Comparison of ENCODE assay signal across 13 cellular contexts in genomic region chr17:66518108-66518507, GRCh38.
DNase-seq lines count a peak whose midpoint lies in the region; ATAC-seq, FAIRE-seq and TF ChIP-seq lines count a peak whose summit lies in the region.
"Had no signal": no experiment of that assay in that cellular context is flagged by ENCODE, and none has a peak within 500 bp of the region (broad histone marks: within the 10 kb centered on the region; RNA-seq: fewer than 3 reads in every experiment).

No MANE protein-coding gene starts in this region.

- no peak overlapping the region for H2AFZ ChIP-seq in SU-DHL-6 (ENCODE audit: low read depth, low read length, severe bottlenecking)

- no peaks in the 10 kb centered on the region for H3K9me2 ChIP-seq in SU-DHL-6 (replicated peaks; ENCODE audit: insufficient read depth, low read length)

- peaks cover 7% of the 10 kb centered on the region for H3K36me3 ChIP-seq in SU-DHL-6 (ENCODE audit: low read length)
- H3K36me3 ChIP-seq: left ventricle myocardium inferior had no signal

- no peaks in the 10 kb centered on the region for H3K9me3 Mint-ChIP-seq in activated naive CD4-positive, alpha-beta T cell treated with anti-CD3 and anti-CD28 coated beads, Interleukin-2, amount 10 ng/mL, durations not matched to agents 7 days and 5 days
- no peaks in the 10 kb centered on the region for H3K9me3 Mint-ChIP-seq in activated naive CD4-positive, alpha-beta T cell treated with anti-CD3 and anti-CD28 coated beads for 36 hours
- no peaks in the 10 kb centered on the region for H3K9me3 Mint-ChIP-seq in stimulated activated naive CD8-positive, alpha-beta T cell treated with anti-CD3 and anti-CD28 coated beads, Interleukin-15, amount 100 ng/mL, for 72 hours

- no peaks in the 10 kb centered on the region for H3K9me3 ChIP-seq in SU-DHL-6 (ENCODE audit: insufficient read depth, low read length)
- H3K9me3 ChIP-seq: Caco-2, left ventricle myocardium inferior had no signal

- H3K4me2 ChIP-seq in SU-DHL-6 (ENCODE audit: low read depth, low read length, poor library complexity, severe bottlenecking), result no peak overlapping the region

- peaks cover 54% of the 10 kb centered on the region for H3K4me1 Mint-ChIP-seq in activated naive CD4-positive, alpha-beta T cell treated with anti-CD3 and anti-CD28 coated beads, Interleukin-2, amount 10 ng/mL, durations not matched to agents 7 days and 5 days
- H3K4me1 Mint-ChIP-seq in activated naive CD4-positive, alpha-beta T cell treated with anti-CD3 and anti-CD28 coated beads for 36 hours (ENCODE audit: low read depth), result peaks cover 80% of the 10 kb centered on the region
- H3K4me1 Mint-ChIP-seq in stimulated activated naive CD8-positive, alpha-beta T cell treated with anti-CD3 and anti-CD28 coated beads, Interleukin-15, amount 100 ng/mL, for 72 hours, result peaks cover 92% of the 10 kb centered on the region

- H3K79me2 ChIP-seq in SU-DHL-6 (ENCODE audit: insufficient read depth, low read length), result peaks cover 75% of the 10 kb centered on the region

- peak overlapping the region; percentile 43 for H3K27ac Mint-ChIP-seq in activated naive CD4-positive, alpha-beta T cell treated with anti-CD3 and anti-CD28 coated beads, Interleukin-2, amount 10 ng/mL, durations not matched to agents 7 days and 5 days
- no peak overlapping the region for H3K27ac Mint-ChIP-seq in activated naive CD4-positive, alpha-beta T cell treated with anti-CD3 and anti-CD28 coated beads for 36 hours
- H3K27ac Mint-ChIP-seq in stimulated activated naive CD8-positive, alpha-beta T cell treated with anti-CD3 and anti-CD28 coated beads, Interleukin-15, amount 100 ng/mL, for 72 hours, result peak overlapping the region in 1 of 2 donors; percentile 88

- no peaks in the 10 kb centered on the region for H3K27me3 ChIP-seq in SU-DHL-6 (ENCODE audit: low read length)

- ATAC-seq in stimulated activated naive CD8-positive, alpha-beta T cell treated with anti-CD3 and anti-CD28 coated beads, Interleukin-15, amount 100 ng/mL, for 72 hours, result peak; percentile 31

- CTCF ChIA-PET in activated naive CD4-positive, alpha-beta T cell treated with anti-CD3 and anti-CD28 coated beads, Interleukin-2, amount 10 ng/mL, durations not matched to agents 7 days and 5 days (lab: Charles Lee), result no interaction called here
- CTCF ChIA-PET in activated naive CD4-positive, alpha-beta T cell treated with anti-CD3 and anti-CD28 coated beads for 36 hours (lab: Charles Lee), result no interaction called here

- no peaks in the 10 kb centered on the region for H4K20me1 ChIP-seq in SU-DHL-6 (ENCODE audit: low read depth, low read length)

- no peak for TF ChIP-seq POLR2A in GM12892 (IDR thresholded peaks at IDR 0.05; ENCODE audit: low read depth, low read length)

- TF ChIP-seq CTCF in SU-DHL-6 (IDR thresholded peaks at IDR 0.05; ENCODE audit: insufficient read depth, low read length, poor library complexity, severe bottlenecking), result no peak

- DNase-seq in activated naive CD4-positive, alpha-beta T cell treated with anti-CD3 and anti-CD28 coated beads, Interleukin-2, amount 10 ng/mL, durations not matched to agents 7 days and 5 days, result no peak
- no peak for DNase-seq in activated naive CD4-positive, alpha-beta T cell treated with anti-CD3 and anti-CD28 coated beads for 36 hours
- DNase-seq in caudate nucleus (lab: John Stamatoyannopoulos, UW) (no peak), NCI-H69 (lab: John Stamatoyannopoulos, UW) (no peak), GM12892 (ENCODE audit: insufficient read length) (no peak)
- no peak for DNase-seq in stimulated activated naive CD8-positive, alpha-beta T cell treated with anti-CD3 and anti-CD28 coated beads, Interleukin-15, amount 100 ng/mL, for 72 hours
- no peak for DNase-seq in activated effector memory CD4-positive, alpha-beta T cell treated with anti-CD3 and anti-CD28 coated beads, Interleukin-2, amount 50 U/mL, for 16 hours
- DNase-seq: Caco-2, left ventricle myocardium inferior, SW 1271 had no signal

- peaks cover 46% of the 10 kb centered on the region for H3K36me3 Mint-ChIP-seq in activated naive CD4-positive, alpha-beta T cell treated with anti-CD3 and anti-CD28 coated beads, Interleukin-2, amount 10 ng/mL, durations not matched to agents 7 days and 5 days
- peaks cover 38% of the 10 kb centered on the region for H3K36me3 Mint-ChIP-seq in activated naive CD4-positive, alpha-beta T cell treated with anti-CD3 and anti-CD28 coated beads for 36 hours (ENCODE audit: low read depth)

- H3F3A ChIP-seq in SU-DHL-6 (ENCODE audit: insufficient read depth), result no peaks in the 10 kb centered on the region; the same call in 1 of the 2 replicates

- no peak overlapping the region for H3K4me3 ChIP-seq in SU-DHL-6 (ENCODE audit: insufficient read depth, low read length, poor library complexity, severe bottlenecking)
- H3K4me3 ChIP-seq: left ventricle myocardium inferior had no signal

- H3K9ac ChIP-seq in SU-DHL-6 (ENCODE audit: low read length), result no peak overlapping the region

- H3K27ac ChIP-seq in SU-DHL-6 (ENCODE audit: low read depth, low read length) (peak overlapping the region; percentile 6; the same call in 1 of the 2 replicates), caudate nucleus (ENCODE audit: low read depth, low read length) (peak overlapping the region; percentile 67)
- H3K27ac ChIP-seq: left ventricle myocardium inferior had no signal

- no peaks in the 10 kb centered on the region for H3K27me3 Mint-ChIP-seq in activated naive CD4-positive, alpha-beta T cell treated with anti-CD3 and anti-CD28 coated beads, Interleukin-2, amount 10 ng/mL, durations not matched to agents 7 days and 5 days
- no peaks in the 10 kb centered on the region for H3K27me3 Mint-ChIP-seq in activated naive CD4-positive, alpha-beta T cell treated with anti-CD3 and anti-CD28 coated beads for 36 hours (ENCODE audit: low read depth)
- H3K27me3 Mint-ChIP-seq in stimulated activated naive CD8-positive, alpha-beta T cell treated with anti-CD3 and anti-CD28 coated beads, Interleukin-15, amount 100 ng/mL, for 72 hours, result no peaks in the 10 kb centered on the region

- intact Hi-C loops in activated naive CD4-positive, alpha-beta T cell treated with anti-CD3 and anti-CD28 coated beads for 36 hours (cut with micrococcal nuclease), result no loop called here

- no peak for FAIRE-seq in GM12892 (lab: Jason Lieb, UNC)
- FAIRE-seq: bronchial epithelial cell, GM19239 had no signal

- no peak overlapping the region for H3K4me3 Mint-ChIP-seq in activated naive CD4-positive, alpha-beta T cell treated with anti-CD3 and anti-CD28 coated beads, Interleukin-2, amount 10 ng/mL, durations not matched to agents 7 days and 5 days
- H3K4me3 Mint-ChIP-seq in activated naive CD4-positive, alpha-beta T cell treated with anti-CD3 and anti-CD28 coated beads for 36 hours, result no peak overlapping the region
- H3K4me3 Mint-ChIP-seq in stimulated activated naive CD8-positive, alpha-beta T cell treated with anti-CD3 and anti-CD28 coated beads, Interleukin-15, amount 100 ng/mL, for 72 hours, result peak overlapping the region; percentile 39 to 52

Comparison
In these comparisons a context has a peak if more than half of its experiments do, and no peak if none do; other contexts are left out.
1. H3K4me3 Mint-ChIP-seq: peak in stimulated activated naive CD8-positive, alpha-beta T cell treated with anti-CD3 and anti-CD28 coated beads, Interleukin-15, amount 100 ng/mL, for 72 hours (2 of 2); none in activated naive CD4-positive, alpha-beta T cell treated with anti-CD3 and anti-CD28 coated beads, Interleukin-2, amount 10 ng/mL, durations not matched to agents 7 days and 5 days (single experiment) and activated naive CD4-positive, alpha-beta T cell treated with anti-CD3 and anti-CD28 coated beads for 36 hours (single experiment).